8 cellular contexts compared by ENCODE assay signal in genomic region chr12:4649358-4649661, GRCh38. TPM values are rescaled to one million over a fixed set of nuclear protein-coding genes. Genes with fewer than 3 reads are reported as not detected.
DNase-seq lines count a peak whose midpoint lies in the region; ATAC-seq and TF ChIP-seq lines count a peak whose summit lies in the region.

No MANE protein-coding gene starts in this region.

- DNase-seq in activated T-helper 1 cell treated with anti-CD3 and anti-CD28 coated beads, Interleukin-12 subunit alpha, Interleukin-12 subunit beta, Interleukin-2, Interleukin-4 antibody, amounts not matched to agents 30 ng/mL and 10 ng/mL and 1 ng/mL, durations not matched to agents 14 hours and 24 hours and 36 hours (ENCODE audit: low spot score) = no peak
- no peak for DNase-seq in GM20000 (ENCODE audit: low spot score)
- no peak for DNase-seq in T-helper 9 cell

- peaks cover 5% of the 10 kb centered on the region for H3K27me3 Mint-ChIP-seq in activated T-helper 1 cell treated with anti-CD3 and anti-CD28 coated beads, Interleukin-12 subunit alpha, Interleukin-12 subunit beta, Interleukin-2, Interleukin-4 antibody, amounts not matched to agents 30 ng/mL and 10 ng/mL and 1 ng/mL, durations not matched to agents 14 hours and 24 hours and 36 hours (ENCODE audit: insufficient read depth)
- no peaks in the 10 kb centered on the region for H3K27me3 Mint-ChIP-seq in stimulated activated memory B cell treated with anti-CD40 and anti-IgM and Interleukin-4, amounts not matched to agents 10 μg/mL and 1 μg/mL and 100 μg/mL, for 72 hours

- no peaks in the 10 kb centered on the region for H3K9me3 Mint-ChIP-seq in activated T-helper 1 cell treated with anti-CD3 and anti-CD28 coated beads, Interleukin-12 subunit alpha, Interleukin-12 subunit beta, Interleukin-2, Interleukin-4 antibody, amounts not matched to agents 30 ng/mL and 10 ng/mL and 1 ng/mL, durations not matched to agents 14 hours and 24 hours and 36 hours
- H3K9me3 Mint-ChIP-seq in stimulated activated memory B cell treated with anti-CD40 and anti-IgM and Interleukin-4, amounts not matched to agents 10 μg/mL and 1 μg/mL and 100 μg/mL, for 72 hours = no peaks in the 10 kb centered on the region

- intact Hi-C loops in activated T-helper 1 cell treated with anti-CD3 and anti-CD28 coated beads, Interleukin-12 subunit alpha, Interleukin-12 subunit beta, Interleukin-2, Interleukin-4 antibody, amounts not matched to agents 30 ng/mL and 10 ng/mL and 1 ng/mL, durations not matched to agents 14 hours and 24 hours and 36 hours (cut with micrococcal nuclease) = loop anchor here (1.0 to 5.0 kb wide), 4 partner anchors 45 to 327 kb away; partner anchors contain the start of genes RAD51AP1 and TIGAR

- H3K36me3 Mint-ChIP-seq in activated T-helper 1 cell treated with anti-CD3 and anti-CD28 coated beads, Interleukin-12 subunit alpha, Interleukin-12 subunit beta, Interleukin-2, Interleukin-4 antibody, amounts not matched to agents 30 ng/mL and 10 ng/mL and 1 ng/mL, durations not matched to agents 14 hours and 24 hours and 36 hours (ENCODE audit: low read depth) = peaks cover 6% of the 10 kb centered on the region
- H3K36me3 Mint-ChIP-seq in stimulated activated memory B cell treated with anti-CD40 and anti-IgM and Interleukin-4, amounts not matched to agents 10 μg/mL and 1 μg/mL and 100 μg/mL, for 72 hours = peaks cover 5% of the 10 kb centered on the region

- peak; percentile 6 for ATAC-seq in HG02973 (IDR thresholded peaks at IDR 0.05; ENCODE audit: unreplicated experiment)
- no peak for ATAC-seq in stimulated activated memory B cell treated with anti-CD40 and anti-IgM and Interleukin-4, amounts not matched to agents 10 μg/mL and 1 μg/mL and 100 μg/mL, for 72 hours
- no peak for ATAC-seq in GM18520 (IDR thresholded peaks at IDR 0.05; ENCODE audit: unreplicated experiment)
- ATAC-seq in HG03460 (IDR thresholded peaks at IDR 0.05; ENCODE audit: unreplicated experiment) = no peak

- H3K4me3 ChIP-seq in iPS-11a (ENCODE audit: low read depth, low read length) = peak overlapping the region; percentile 68

- peaks cover 49% of the 10 kb centered on the region for H3K4me1 Mint-ChIP-seq in activated T-helper 1 cell treated with anti-CD3 and anti-CD28 coated beads, Interleukin-12 subunit alpha, Interleukin-12 subunit beta, Interleukin-2, Interleukin-4 antibody, amounts not matched to agents 30 ng/mL and 10 ng/mL and 1 ng/mL, durations not matched to agents 14 hours and 24 hours and 36 hours (ENCODE audit: low read depth)
- H3K4me1 Mint-ChIP-seq in stimulated activated memory B cell treated with anti-CD40 and anti-IgM and Interleukin-4, amounts not matched to agents 10 μg/mL and 1 μg/mL and 100 μg/mL, for 72 hours = peaks cover 51% of the 10 kb centered on the region

- TF ChIP-seq CTCF in GM20000 (IDR thresholded peaks at IDR 0.05; ENCODE audit: extremely low read depth, missing control alignments) = no peak

- H3K4me3 Mint-ChIP-seq in activated T-helper 1 cell treated with anti-CD3 and anti-CD28 coated beads, Interleukin-12 subunit alpha, Interleukin-12 subunit beta, Interleukin-2, Interleukin-4 antibody, amounts not matched to agents 30 ng/mL and 10 ng/mL and 1 ng/mL, durations not matched to agents 14 hours and 24 hours and 36 hours = peak overlapping the region; percentile 98
- peak overlapping the region; percentile 95 for H3K4me3 Mint-ChIP-seq in stimulated activated memory B cell treated with anti-CD40 and anti-IgM and Interleukin-4, amounts not matched to agents 10 μg/mL and 1 μg/mL and 100 μg/mL, for 72 hours

- peak overlapping the region; percentile 91 for H3K27ac Mint-ChIP-seq in activated T-helper 1 cell treated with anti-CD3 and anti-CD28 coated beads, Interleukin-12 subunit alpha, Interleukin-12 subunit beta, Interleukin-2, Interleukin-4 antibody, amounts not matched to agents 30 ng/mL and 10 ng/mL and 1 ng/mL, durations not matched to agents 14 hours and 24 hours and 36 hours
- H3K27ac Mint-ChIP-seq in stimulated activated memory B cell treated with anti-CD40 and anti-IgM and Interleukin-4, amounts not matched to agents 10 μg/mL and 1 μg/mL and 100 μg/mL, for 72 hours = peak overlapping the region; percentile 94

RNA-seq across cellular contexts. Expression of gene NDUFA9, which starts 0.4 kb away (rescaled TPM):
- 118 and 123 TPM in 2 replicates for total RNA-seq in activated T-helper 1 cell treated with anti-CD3 and anti-CD28 coated beads, Interleukin-12 subunit alpha, Interleukin-12 subunit beta, Interleukin-2, Interleukin-4 antibody, amounts not matched to agents 30 ng/mL and 10 ng/mL and 1 ng/mL, durations not matched to agents 14 hours and 24 hours and 36 hours

RNA-seq across cellular contexts. Expression of gene AKAP3, which starts 0.5 kb away (rescaled TPM):
- 0.65 and 1.1 TPM in 2 replicates for total RNA-seq in activated T-helper 1 cell treated with anti-CD3 and anti-CD28 coated beads, Interleukin-12 subunit alpha, Interleukin-12 subunit beta, Interleukin-2, Interleukin-4 antibody, amounts not matched to agents 30 ng/mL and 10 ng/mL and 1 ng/mL, durations not matched to agents 14 hours and 24 hours and 36 hours
